10 cellular contexts compared by ENCODE assay signal in genomic region chr16:30700491-30700890, GRCh38. TPM values are rescaled to one million over a fixed set of nuclear protein-coding genes. Genes with fewer than 3 reads are reported as not detected.
DNase-seq lines count a peak whose midpoint lies in the region; ATAC-seq, FAIRE-seq and TF ChIP-seq lines count a peak whose summit lies in the region.
"Had no signal": no experiment of that assay in that cellular context is flagged by ENCODE, and none has a peak within 500 bp of the region (broad histone marks: within the 10 kb centered on the region; RNA-seq: fewer than 3 reads in every experiment).

No MANE protein-coding gene starts in this region.

- no peak for TF ChIP-seq CTCF in 22Rv1 (IDR thresholded peaks at IDR 0.05)
- TF ChIP-seq CTCF in keratinocyte (optimal IDR thresholded peaks at IDR 0.05 in 1 of 3, IDR thresholded peaks at IDR 0.05 in 1 of 3, conservative IDR thresholded peaks at IDR 0.05 in 1 of 3; ENCODE audit: extremely low read depth in 1 of 3, insufficient read depth in 2 of 3, low read length in 3 of 3), result no peak

- peak overlapping the region; percentile 42 for H3K27ac Mint-ChIP-seq in activated naive CD8-positive, alpha-beta T cell treated with anti-CD3 and anti-CD28 coated beads for 36 hours
- H3K27ac Mint-ChIP-seq in stimulated activated memory B cell treated with anti-CD40 and anti-IgM and Interleukin-4, amounts not matched to agents 10 μg/mL and 1 μg/mL and 100 μg/mL, for 72 hours, result no peak overlapping the region

- H3F3A ChIP-seq in GM23248 (ENCODE audit: insufficient read depth), result peaks cover 12% of the 10 kb centered on the region

- no peaks in the 10 kb centered on the region for H3K9me1 ChIP-seq in keratinocyte (ENCODE audit: control insufficient read depth, extremely low read depth, insufficient read depth, low read length)

- H3K27ac ChIP-seq in 22Rv1, result peak overlapping the region; percentile 100; the same call in 1 of the 2 replicates
- peak overlapping the region; percentile 30 for H3K27ac ChIP-seq in GM23248
- H3K27ac ChIP-seq in keratinocyte (ENCODE audit: control insufficient read depth, insufficient read depth, low read length), result no peak overlapping the region

- no peaks in the 10 kb centered on the region for H4K20me1 ChIP-seq in GM23248 (ENCODE audit: insufficient read depth)
- no peaks in the 10 kb centered on the region for H4K20me1 ChIP-seq in keratinocyte (ENCODE audit: control insufficient read depth, extremely low read depth, insufficient read depth, low read length)

- no peak for ATAC-seq in stimulated activated memory B cell treated with anti-CD40 and anti-IgM and Interleukin-4, amounts not matched to agents 10 μg/mL and 1 μg/mL and 100 μg/mL, for 72 hours
- no peak for ATAC-seq in HG02884 (IDR thresholded peaks at IDR 0.05; ENCODE audit: unreplicated experiment)

- H3K79me2 ChIP-seq in GM23248 (ENCODE audit: insufficient read depth), result peaks cover 65% of the 10 kb centered on the region
- H3K79me2 ChIP-seq in keratinocyte (ENCODE audit: control insufficient read depth, insufficient read depth, low read length), result peaks cover 40% of the 10 kb centered on the region

- peak overlapping the region; percentile 98; the same call in 1 of the 2 replicates for H3K9ac ChIP-seq in GM23248
- no peak overlapping the region for H3K9ac ChIP-seq in keratinocyte (ENCODE audit: control insufficient read depth, extremely low read depth, insufficient read depth, low read length)

- no peaks in the 10 kb centered on the region for H3K9me3 ChIP-seq in GM23248 (ENCODE audit: low read depth)
- no peaks in the 10 kb centered on the region for H3K9me3 ChIP-seq in keratinocyte (ENCODE audit: control insufficient read depth, low read depth, low read length)

- peak overlapping the region; percentile 99 for H3K4me3 Mint-ChIP-seq in activated naive CD8-positive, alpha-beta T cell treated with anti-CD3 and anti-CD28 coated beads for 36 hours
- no peak overlapping the region for H3K4me3 Mint-ChIP-seq in stimulated activated memory B cell treated with anti-CD40 and anti-IgM and Interleukin-4, amounts not matched to agents 10 μg/mL and 1 μg/mL and 100 μg/mL, for 72 hours

- in situ Hi-C loops in GM23248 (cut with MboI), result no loop called here

- H3K9me2 ChIP-seq in GM23248 (ENCODE audit: insufficient read depth), result no peaks in the 10 kb centered on the region

- peaks cover 41% of the 10 kb centered on the region for H3K36me3 ChIP-seq in GM23248 (ENCODE audit: low read depth)
- H3K36me3 ChIP-seq in keratinocyte (ENCODE audit: control insufficient read depth in 2 of 2, extremely low read depth in 1 of 2, insufficient read depth in 2 of 2, low read length in 2 of 2), result peaks cover 22 to 25% of the 10 kb centered on the region in 2 experiments

- peaks cover 25% of the 10 kb centered on the region for H3K4me1 Mint-ChIP-seq in activated naive CD8-positive, alpha-beta T cell treated with anti-CD3 and anti-CD28 coated beads for 36 hours
- peaks cover 35% of the 10 kb centered on the region for H3K4me1 Mint-ChIP-seq in stimulated activated memory B cell treated with anti-CD40 and anti-IgM and Interleukin-4, amounts not matched to agents 10 μg/mL and 1 μg/mL and 100 μg/mL, for 72 hours

- dilution Hi-C loops in keratinocyte (cut with MboI; ENCODE audit: extremely low pct_ligation_motif_present, low sequenced_read_pairs), result no loop called here

- peak overlapping the region; percentile 85 for H3K4me3 ChIP-seq in GM23248
- H3K4me3 ChIP-seq in keratinocyte (ENCODE audit: control insufficient read depth in 2 of 3, extremely low read depth in 1 of 3, insufficient read depth in 2 of 3, low read depth in 1 of 3, low read length in 3 of 3), result no peak overlapping the region

- whole genome bisulfite sequencing in GM23248 (ENCODE audit: low coverage in 1 of 2, low lambda C conversion rate in 2 of 2, missing lambda C conversion rate in 2 of 2), 2 experiments, result 22 to 28% methylated on average over 9 of the region's 9 CpGs

- no peak overlapping the region for H2AFZ ChIP-seq in GM23248
- no peak overlapping the region for H2AFZ ChIP-seq in keratinocyte (ENCODE audit: control insufficient read depth, low read length)

- H3K9me3 Mint-ChIP-seq in activated naive CD8-positive, alpha-beta T cell treated with anti-CD3 and anti-CD28 coated beads for 36 hours, result no peaks in the 10 kb centered on the region
- no peaks in the 10 kb centered on the region for H3K9me3 Mint-ChIP-seq in stimulated activated memory B cell treated with anti-CD40 and anti-IgM and Interleukin-4, amounts not matched to agents 10 μg/mL and 1 μg/mL and 100 μg/mL, for 72 hours

- no peaks in the 10 kb centered on the region for H3K27me3 Mint-ChIP-seq in activated naive CD8-positive, alpha-beta T cell treated with anti-CD3 and anti-CD28 coated beads for 36 hours
- H3K27me3 Mint-ChIP-seq in stimulated activated memory B cell treated with anti-CD40 and anti-IgM and Interleukin-4, amounts not matched to agents 10 μg/mL and 1 μg/mL and 100 μg/mL, for 72 hours, result no peaks in the 10 kb centered on the region

- H3K27me3 ChIP-seq in GM23248 (replicated peaks; ENCODE audit: insufficient read depth) (no peaks in the 10 kb centered on the region), keratinocyte (ENCODE audit: control insufficient read depth, extremely low read depth, insufficient read depth, low read length) (no peaks in the 10 kb centered on the region)
- H3K27me3 ChIP-seq: dorsolateral prefrontal cortex had no signal

- peak overlapping the region; percentile 95 for H3K4me2 ChIP-seq in GM23248 (ENCODE audit: unreplicated experiment)
- peak overlapping the region; percentile 76 for H3K4me2 ChIP-seq in keratinocyte (ENCODE audit: control insufficient read depth, extremely low read depth, insufficient read depth, low read depth, low read length)

- peaks cover 28% of the 10 kb centered on the region for H3K36me3 Mint-ChIP-seq in activated naive CD8-positive, alpha-beta T cell treated with anti-CD3 and anti-CD28 coated beads for 36 hours
- peaks cover 41% of the 10 kb centered on the region for H3K36me3 Mint-ChIP-seq in stimulated activated memory B cell treated with anti-CD40 and anti-IgM and Interleukin-4, amounts not matched to agents 10 μg/mL and 1 μg/mL and 100 μg/mL, for 72 hours

- FAIRE-seq in keratinocyte (lab: Jason Lieb, UNC), result no peak

- H3K4me1 ChIP-seq in GM23248 (ENCODE audit: insufficient read depth), result peaks cover 16% of the 10 kb centered on the region; the same call in 1 of the 2 replicates
- peaks cover 12% of the 10 kb centered on the region for H3K4me1 ChIP-seq in keratinocyte (ENCODE audit: control insufficient read depth, extremely low read depth, insufficient read depth, low read length)

- peak; percentile 34 for DNase-seq in GM23248
- no peak for DNase-seq in activated naive CD8-positive, alpha-beta T cell treated with anti-CD3 and anti-CD28 coated beads for 36 hours
- no peak for DNase-seq in keratinocyte (ENCODE audit: low read depth, low spot score)
- DNase-seq in NCI-H526 treated with DMSO at 0.1 percent for 48 hours (lab: John Stamatoyannopoulos, UW), result no peak
- DNase-seq in hepatic stellate cell (ENCODE audit: low spot score), result no peak
- DNase-seq: dorsolateral prefrontal cortex, NCI-H345 had no signal

RNA-seq across cellular contexts. Expression of gene SRCAP, which starts 1.5 kb away (rescaled TPM):
- total RNA-seq in GM23248 (2014; rRNA removed; shearing (Covaris generic)), result 9.1 and 14.3 TPM in 2 replicates
- 22.8 and 23.7 TPM in 2 replicates for polyA plus RNA-seq in GM23248 (2016; fragmentation: Nextera tagmentation; extraction: Ambion mirVana)
- 10 to 100 TPM; 66.1 to 72.6 TPM for total RNA-seq in activated naive CD8-positive, alpha-beta T cell treated with anti-CD3 and anti-CD28 coated beads for 36 hours
- polyA plus RNA-seq in keratinocyte, result 1.0 to 4.6 TPM (median 1.4 TPM) in 3 replicates
- polyA plus RNA-seq in keratinocyte (2011; ENCODE audit: low read depth), result 5.6 TPM
- polyA plus RNA-seq in keratinocyte (2011; cell fraction: cytosol; rRNA removed), result 1.6 and 2.8 TPM in 2 replicates
- 21.8 and 24.4 TPM in 2 replicates for polyA plus RNA-seq in keratinocyte (2011; cell fraction: nucleus; rRNA removed)
- polyA plus RNA-seq in keratinocyte (2012; ENCODE audit: low replicate concordance), result 6.1 and 14.4 TPM in 2 replicates
- 10.7 to 92.1 TPM (median 11.8 TPM) in 3 replicates for polyA minus RNA-seq in keratinocyte
- 9.0 TPM for polyA minus RNA-seq in keratinocyte (2011; cell fraction: cytosol; rRNA and poly(A)+ RNA removed)
- polyA minus RNA-seq in keratinocyte (2011; cell fraction: nucleus; rRNA and poly(A)+ RNA removed), result 21.9 and 33.0 TPM in 2 replicates

RNA-seq across cellular contexts. Expression of gene FBRS, which starts 42.3 kb away (rescaled TPM):
- 13.9 and 14.2 TPM in 2 replicates for total RNA-seq in GM23248 (2014; rRNA removed; shearing (Covaris generic))
- polyA plus RNA-seq in GM23248 (2016; fragmentation: Nextera tagmentation; extraction: Ambion mirVana) (5.8 and 7.6 TPM in 2 replicates), keratinocyte (5.1 to 7.7 TPM (median 7.3 TPM) in 3 replicates)
- 10 to 100 TPM; 92.8 to 94.5 TPM for total RNA-seq in activated naive CD8-positive, alpha-beta T cell treated with anti-CD3 and anti-CD28 coated beads for 36 hours
- polyA plus RNA-seq in keratinocyte (2011; ENCODE audit: low read depth), result 9.2 TPM
- polyA plus RNA-seq in keratinocyte (2011; cell fraction: cytosol; rRNA removed), result 4.7 and 7.9 TPM in 2 replicates
- polyA plus RNA-seq in keratinocyte (2011; cell fraction: nucleus; rRNA removed), result 34.3 and 40.8 TPM in 2 replicates
- 27.7 and 29.5 TPM in 2 replicates for polyA plus RNA-seq in keratinocyte (2012; ENCODE audit: low replicate concordance)
- polyA minus RNA-seq in keratinocyte, result 8.6 to 23.9 TPM (median 9.5 TPM) in 3 replicates
- polyA minus RNA-seq in keratinocyte (2011; cell fraction: cytosol; rRNA and poly(A)+ RNA removed), result 10.2 TPM
- polyA minus RNA-seq in keratinocyte (2011; cell fraction: nucleus; rRNA and poly(A)+ RNA removed), result 15.7 and 18.5 TPM in 2 replicates

RNA-seq across cellular contexts. Expression of gene PHKG2, which starts 47.7 kb away (rescaled TPM):
- total RNA-seq in GM23248 (2014; rRNA removed; shearing (Covaris generic)), result 12.5 and 19.9 TPM in 2 replicates
- polyA plus RNA-seq in GM23248 (2016; fragmentation: Nextera tagmentation; extraction: Ambion mirVana), result 15.7 and 17.0 TPM in 2 replicates
- 10 to 100 TPM; 31.1 to 32.0 TPM for total RNA-seq in activated naive CD8-positive, alpha-beta T cell treated with anti-CD3 and anti-CD28 coated beads for 36 hours
- 28.9 to 40.6 TPM (median 31.8 TPM) in 3 replicates for polyA plus RNA-seq in keratinocyte
- 9.0 TPM for polyA plus RNA-seq in keratinocyte (2011; ENCODE audit: low read depth)
- polyA plus RNA-seq in keratinocyte (2011; cell fraction: cytosol; rRNA removed), result 16.2 and 16.6 TPM in 2 replicates
- 121 and 138 TPM in 2 replicates for polyA plus RNA-seq in keratinocyte (2011; cell fraction: nucleus; rRNA removed)
- polyA plus RNA-seq in keratinocyte (2012; ENCODE audit: low replicate concordance), result 20.9 and 28.6 TPM in 2 replicates
- polyA minus RNA-seq in keratinocyte, result 29.8 to 36.4 TPM (median 34.7 TPM) in 3 replicates
- 15.7 TPM for polyA minus RNA-seq in keratinocyte (2011; cell fraction: cytosol; rRNA and poly(A)+ RNA removed)
- polyA minus RNA-seq in keratinocyte (2011; cell fraction: nucleus; rRNA and poly(A)+ RNA removed), result 28.6 and 36.6 TPM in 2 replicates

RNA-seq across cellular contexts. Expression of gene PRR14, which starts 49.7 kb away (rescaled TPM):
- total RNA-seq in GM23248 (2014; rRNA removed; shearing (Covaris generic)), result 5.6 and 7.2 TPM in 2 replicates
- polyA plus RNA-seq in GM23248 (2016; fragmentation: Nextera tagmentation; extraction: Ambion mirVana), result 15.2 and 18.0 TPM in 2 replicates
- total RNA-seq in activated naive CD8-positive, alpha-beta T cell treated with anti-CD3 and anti-CD28 coated beads for 36 hours, result 10 to 100 TPM; 90.1 to 93.3 TPM
- polyA plus RNA-seq in keratinocyte, result 4.3 to 7.4 TPM (median 4.8 TPM) in 3 replicates
- polyA plus RNA-seq in keratinocyte (2011; ENCODE audit: low read depth), result 17.8 TPM
- polyA plus RNA-seq in keratinocyte (2011; cell fraction: cytosol; rRNA removed), result 3.6 and 7.5 TPM in 2 replicates
- polyA plus RNA-seq in keratinocyte (2011; cell fraction: nucleus; rRNA removed), result 19.0 and 23.4 TPM in 2 replicates
- 21.1 and 33.1 TPM in 2 replicates for polyA plus RNA-seq in keratinocyte (2012; ENCODE audit: low replicate concordance)
- polyA minus RNA-seq in keratinocyte, result 2.3 to 12.0 TPM (median 4.2 TPM) in 3 replicates
- polyA minus RNA-seq in keratinocyte (2011; cell fraction: cytosol; rRNA and poly(A)+ RNA removed), result 19.2 TPM
- 4.0 TPM in 2 replicates for polyA minus RNA-seq in keratinocyte (2011; cell fraction: nucleus; rRNA and poly(A)+ RNA removed)
